ENCODE assay signal across 23 cellular contexts in the genomic region with DNA sequence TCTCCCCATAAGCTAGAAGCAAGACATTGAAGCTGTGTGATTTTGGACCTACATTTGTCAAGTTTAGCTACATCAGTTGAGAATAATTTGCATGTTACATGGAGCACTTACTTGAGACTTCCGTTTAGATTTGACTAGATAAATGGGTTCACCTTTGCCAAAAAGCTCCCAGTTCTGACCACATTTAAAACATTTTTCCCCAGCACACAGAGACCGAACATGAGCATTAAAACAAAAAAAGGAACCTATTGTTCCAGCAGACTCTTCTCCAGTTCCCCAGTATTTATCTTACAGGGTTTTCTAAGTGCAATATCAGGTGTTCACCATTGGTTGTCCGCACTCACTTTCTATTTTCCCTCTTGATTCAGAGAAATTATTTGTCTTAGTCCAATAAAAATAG.
DNase-seq lines count a peak whose midpoint lies in the region; ATAC-seq and TF ChIP-seq lines count a peak whose summit lies in the region.
"Had no signal": no experiment of that assay in that cellular context is flagged by ENCODE, and none has a peak within 500 bp of the region (broad histone marks: within the 10 kb centered on the region; RNA-seq: fewer than 3 reads in every experiment).

No MANE protein-coding gene starts in this region.

- no TSS peak for BruUV-seq in Calu3 (replicated peaks; lab: Mats Ljungman, UMichigan)

- H3K4me3 Mint-ChIP-seq in activated CD4-positive, alpha-beta T cell treated with anti-CD3 and anti-CD28 coated beads, Interleukin-2, amount 10 ng/mL, durations not matched to agents 7 days and 5 days: peak overlapping the region; percentile 22
- H3K4me3 Mint-ChIP-seq in Calu3 (ENCODE audit: low read depth, unreplicated experiment) (no peak overlapping the region), mesothelial cell of epicardium (no peak overlapping the region)
- no peak overlapping the region for H3K4me3 Mint-ChIP-seq in activated CD8-positive, alpha-beta T cell treated with anti-CD3 and anti-CD28 coated beads for 36 hours

- DNase-seq in activated CD4-positive, alpha-beta T cell treated with anti-CD3 and anti-CD28 coated beads, Interleukin-2, amount 10 ng/mL, durations not matched to agents 7 days and 5 days: peak; percentile 21
- DNase-seq in activated CD4-positive, alpha-beta T cell treated with anti-CD3 and anti-CD28 coated beads for 4 hours: no peak
- DNase-seq in Calu3: no peak
- no peak for DNase-seq in activated CD8-positive, alpha-beta T cell treated with anti-CD3 and anti-CD28 coated beads for 36 hours
- DNase-seq in mesothelial cell of epicardium (ENCODE audit: low spot score in 2 of 2, unreplicated experiment in 2 of 2): no peak
- DNase-seq in SHP77 treated with DMSO at 0.1 percent for 48 hours (lab: John Stamatoyannopoulos, UW): no peak
- DNase-seq in NCI-H2029 treated with DMSO at 0.1 percent for 48 hours (lab: John Stamatoyannopoulos, UW): no peak
- no peak for DNase-seq in NCI-H446 (lab: John Stamatoyannopoulos, UW)
- DNase-seq: activated CD4-positive, CD25-positive, alpha-beta regulatory T cell; AML-193; body of pancreas; colonic mucosa; islet precursor cell; lower lobe of right lung; NCI-H146; NCI-H2171 treated with DMSO at 0.1 percent for 48 hours; occipital lobe; retina; stimulated activated CD4-positive, alpha-beta T cell treated with anti-CD3 and anti-CD28 coated beads, Interleukin-2, amount 100 ng/mL, for 48 hours; stimulated activated naive CD4-positive, alpha-beta T cell treated with Interleukin-2 at 50 U/mL for 16 hours had no signal

- POLR2A ChIA-PET in activated CD4-positive, alpha-beta T cell treated with anti-CD3 and anti-CD28 coated beads, Interleukin-2, amount 10 ng/mL, durations not matched to agents 7 days and 5 days (lab: Charles Lee): no interaction called here
- POLR2A ChIA-PET in activated CD8-positive, alpha-beta T cell treated with anti-CD3 and anti-CD28 coated beads for 36 hours (lab: Charles Lee): no interaction called here

- peaks cover 70% of the 10 kb centered on the region for H3K36me3 Mint-ChIP-seq in activated CD4-positive, alpha-beta T cell treated with anti-CD3 and anti-CD28 coated beads, Interleukin-2, amount 10 ng/mL, durations not matched to agents 7 days and 5 days (ENCODE audit: low read depth)
- H3K36me3 Mint-ChIP-seq in Calu3 (ENCODE audit: insufficient read depth, unreplicated experiment): no peaks in the 10 kb centered on the region
- peaks cover 25% of the 10 kb centered on the region for H3K36me3 Mint-ChIP-seq in activated CD8-positive, alpha-beta T cell treated with anti-CD3 and anti-CD28 coated beads for 36 hours (ENCODE audit: low read depth)
- peaks cover 19% of the 10 kb centered on the region for H3K36me3 Mint-ChIP-seq in mesothelial cell of epicardium

- peaks cover 73% of the 10 kb centered on the region for H3K4me1 Mint-ChIP-seq in activated CD4-positive, alpha-beta T cell treated with anti-CD3 and anti-CD28 coated beads, Interleukin-2, amount 10 ng/mL, durations not matched to agents 7 days and 5 days
- H3K4me1 Mint-ChIP-seq in Calu3 (ENCODE audit: low read depth, unreplicated experiment) (peaks cover 49% of the 10 kb centered on the region), mesothelial cell of epicardium (peaks cover 10% of the 10 kb centered on the region)
- H3K4me1 Mint-ChIP-seq in activated CD8-positive, alpha-beta T cell treated with anti-CD3 and anti-CD28 coated beads for 36 hours (ENCODE audit: low read depth): peaks cover 29% of the 10 kb centered on the region

- H3K27me3 Mint-ChIP-seq in activated CD4-positive, alpha-beta T cell treated with anti-CD3 and anti-CD28 coated beads, Interleukin-2, amount 10 ng/mL, durations not matched to agents 7 days and 5 days: no peaks in the 10 kb centered on the region
- H3K27me3 Mint-ChIP-seq in Calu3 (ENCODE audit: unreplicated experiment) (no peaks in the 10 kb centered on the region), mesothelial cell of epicardium (ENCODE audit: low read depth) (no peaks in the 10 kb centered on the region)
- H3K27me3 Mint-ChIP-seq in activated CD8-positive, alpha-beta T cell treated with anti-CD3 and anti-CD28 coated beads for 36 hours: no peaks in the 10 kb centered on the region

- ATAC-seq in activated CD8-positive, alpha-beta T cell treated with anti-CD3 and anti-CD28 coated beads for 36 hours: peak; percentile 39
- ATAC-seq: body of pancreas, gastroesophageal sphincter, HCT116, lower lobe of right lung, SK-N-SH treated with all-trans-retinoic acid at 6 μM for 48 hours had no signal

- CTCF ChIA-PET in activated CD4-positive, alpha-beta T cell treated with anti-CD3 and anti-CD28 coated beads, Interleukin-2, amount 10 ng/mL, durations not matched to agents 7 days and 5 days (lab: Charles Lee): no interaction called here
- CTCF ChIA-PET in Calu3 (lab: Charles Lee): no interaction called here
- CTCF ChIA-PET in activated CD8-positive, alpha-beta T cell treated with anti-CD3 and anti-CD28 coated beads for 36 hours (lab: Charles Lee): no interaction called here

- peak overlapping the region; percentile 85 for H3K27ac Mint-ChIP-seq in activated CD4-positive, alpha-beta T cell treated with anti-CD3 and anti-CD28 coated beads, Interleukin-2, amount 10 ng/mL, durations not matched to agents 7 days and 5 days
- H3K27ac Mint-ChIP-seq in Calu3 (ENCODE audit: unreplicated experiment): peak overlapping the region; percentile 71
- peak overlapping the region; percentile 72 for H3K27ac Mint-ChIP-seq in activated CD8-positive, alpha-beta T cell treated with anti-CD3 and anti-CD28 coated beads for 36 hours
- H3K27ac Mint-ChIP-seq in mesothelial cell of epicardium: peak overlapping the region; percentile 14

- peaks cover 56% of the 10 kb centered on the region for H3K9me3 Mint-ChIP-seq in activated CD4-positive, alpha-beta T cell treated with anti-CD3 and anti-CD28 coated beads, Interleukin-2, amount 10 ng/mL, durations not matched to agents 7 days and 5 days
- H3K9me3 Mint-ChIP-seq in Calu3 (ENCODE audit: low read depth, unreplicated experiment) (peaks cover 16% of the 10 kb centered on the region), mesothelial cell of epicardium (peaks cover 29% of the 10 kb centered on the region)
- H3K9me3 Mint-ChIP-seq in activated CD8-positive, alpha-beta T cell treated with anti-CD3 and anti-CD28 coated beads for 36 hours: peaks cover 29% of the 10 kb centered on the region

- intact Hi-C loops in Calu3 (cut with micrococcal nuclease; ENCODE audit: unreplicated experiment): no loop called here
- intact Hi-C loops in activated CD8-positive, alpha-beta T cell treated with anti-CD3 and anti-CD28 coated beads for 36 hours (cut with micrococcal nuclease): no loop called here

- TF ChIP-seq CTCF in Calu3 (IDR thresholded peaks at IDR 0.05; ENCODE audit: unreplicated experiment) (no peak), mesothelial cell of epicardium (IDR thresholded peaks at IDR 0.05; ENCODE audit: unreplicated experiment) (no peak)
- TF ChIP-seq CTCF in activated CD8-positive, alpha-beta T cell treated with anti-CD3 and anti-CD28 coated beads for 36 hours (IDR thresholded peaks at IDR 0.05): no peak

Comparison
In these comparisons a context has a peak if more than half of its experiments do, and no peak if none do; other contexts are left out.
1. H3K27ac Mint-ChIP-seq: peak in every context shown above with its lines; median percentile 85 in activated CD4-positive, alpha-beta T cell treated with anti-CD3 and anti-CD28 coated beads, Interleukin-2, amount 10 ng/mL, durations not matched to agents 7 days and 5 days; 72 in activated CD8-positive, alpha-beta T cell treated with anti-CD3 and anti-CD28 coated beads for 36 hours; 71 in Calu3; 14 in mesothelial cell of epicardium.